In the genomic region with DNA sequence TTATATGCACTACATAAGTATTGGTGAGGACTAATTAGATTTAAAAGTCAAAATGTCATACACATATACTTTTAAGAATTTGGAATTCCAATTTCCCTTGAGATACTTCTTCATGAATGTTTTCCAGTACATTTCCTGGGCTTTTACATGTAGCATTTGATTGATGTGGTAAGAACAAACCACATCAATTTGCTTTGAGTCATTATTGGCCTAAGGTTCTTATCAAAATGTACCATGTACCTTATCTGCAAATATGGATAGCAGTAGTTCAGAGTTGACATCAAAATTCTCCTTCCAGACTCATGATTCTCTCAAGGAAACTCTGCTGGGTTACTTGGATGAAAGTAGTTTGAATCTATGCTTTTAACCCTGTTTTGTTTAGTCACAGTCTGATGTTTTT, we compare ENCODE assay signal across 17 cellular contexts. TPM values are rescaled to one million over a fixed set of nuclear protein-coding genes. Genes with fewer than 3 reads are reported as not detected.
DNase-seq lines count a peak whose midpoint lies in the region; ATAC-seq and TF ChIP-seq lines count a peak whose summit lies in the region.
"Had no signal": no experiment of that assay in that cellular context is flagged by ENCODE, and none has a peak within 500 bp of the region (broad histone marks: within the 10 kb centered on the region; RNA-seq: fewer than 3 reads in every experiment).

No MANE protein-coding gene starts in this region.

- intact Hi-C loops in activated naive CD4-positive, alpha-beta T cell treated with anti-CD3 and anti-CD28 coated beads for 36 hours (cut with micrococcal nuclease), result loop anchor here (5.0 kb wide), 8 partner anchors 208 to 1017 kb away; a partner anchor contains a TSS

- peak overlapping the region; percentile 48 for H3K4me2 ChIP-seq in smooth muscle cell

- no peaks in the 10 kb centered on the region for H3K9me3 Mint-ChIP-seq in IgD-negative memory B cell
- H3K9me3 Mint-ChIP-seq in T-helper 2 cell treated with Interferon-gamma antibody and Interleukin-4, amounts not matched to agents 5 μg/mL and 100 μg/mL, for 36 hours, result no peaks in the 10 kb centered on the region
- H3K9me3 Mint-ChIP-seq in activated naive CD4-positive, alpha-beta T cell treated with anti-CD3 and anti-CD28 coated beads for 36 hours, result no peaks in the 10 kb centered on the region
- H3K9me3 Mint-ChIP-seq: dendritic cell treated with granulocyte-macrophage colony-stimulating factor and Interleukin-4, amounts not matched to agents 40 ng/mL and 50 ng/mL, for 4 days; neural crest cell had no signal

- no peak for TF ChIP-seq CTCF in smooth muscle cell (IDR thresholded peaks at IDR 0.05; ENCODE audit: borderline replicate concordance, insufficient read depth, poor library complexity, severe bottlenecking)

- H3K4me1 ChIP-seq in smooth muscle cell (ENCODE audit: low read depth), result peaks cover 6% of the 10 kb centered on the region

- H3K36me3 Mint-ChIP-seq in IgD-negative memory B cell, result peaks cover 1% of the 10 kb centered on the region
- H3K36me3 Mint-ChIP-seq in T-helper 2 cell treated with Interferon-gamma antibody and Interleukin-4, amounts not matched to agents 5 μg/mL and 100 μg/mL, for 36 hours (ENCODE audit: low read depth), result peaks cover 15% of the 10 kb centered on the region
- H3K36me3 Mint-ChIP-seq in activated naive CD4-positive, alpha-beta T cell treated with anti-CD3 and anti-CD28 coated beads for 36 hours (ENCODE audit: low read depth), result no peaks in the 10 kb centered on the region

- H2AFZ ChIP-seq in smooth muscle cell (ENCODE audit: low read depth), result no peak overlapping the region

- no peak for ATAC-seq in GM21390 (IDR thresholded peaks at IDR 0.05; ENCODE audit: unreplicated experiment)
- ATAC-seq: lower lobe of right lung, right cardiac atrium had no signal

- H3K9me3 ChIP-seq in smooth muscle cell (replicated peaks; ENCODE audit: low read depth), result no peaks in the 10 kb centered on the region
- H3K9me3 ChIP-seq: lower lobe of right lung had no signal

- no peaks in the 10 kb centered on the region for H3K36me3 ChIP-seq in smooth muscle cell (ENCODE audit: low read depth)
- H3K36me3 ChIP-seq: lower lobe of right lung had no signal

- H3K27ac Mint-ChIP-seq in IgD-negative memory B cell, result peak overlapping the region in 2 of 3 donors; percentile 3 to 10
- no peak overlapping the region for H3K27ac Mint-ChIP-seq in T-helper 2 cell treated with Interferon-gamma antibody and Interleukin-4, amounts not matched to agents 5 μg/mL and 100 μg/mL, for 36 hours
- no peak overlapping the region for H3K27ac Mint-ChIP-seq in activated naive CD4-positive, alpha-beta T cell treated with anti-CD3 and anti-CD28 coated beads for 36 hours
- H3K27ac Mint-ChIP-seq: dendritic cell treated with granulocyte-macrophage colony-stimulating factor and Interleukin-4, amounts not matched to agents 40 ng/mL and 50 ng/mL, for 4 days had no signal

- H3F3A ChIP-seq in smooth muscle cell (ENCODE audit: low read depth), result peaks cover 9% of the 10 kb centered on the region

- no peak overlapping the region for H3K9ac ChIP-seq in smooth muscle cell (ENCODE audit: low read depth)

- H3K79me2 ChIP-seq in smooth muscle cell (ENCODE audit: low read depth), result peaks cover 60% of the 10 kb centered on the region

- no peak overlapping the region for H3K4me3 ChIP-seq in smooth muscle cell

- H3K4me3 Mint-ChIP-seq in IgD-negative memory B cell, result peak overlapping the region in 2 of 4 donors; percentile 30 to 99
- peak overlapping the region; percentile 15 for H3K4me3 Mint-ChIP-seq in T-helper 2 cell treated with Interferon-gamma antibody and Interleukin-4, amounts not matched to agents 5 μg/mL and 100 μg/mL, for 36 hours
- H3K4me3 Mint-ChIP-seq in activated naive CD4-positive, alpha-beta T cell treated with anti-CD3 and anti-CD28 coated beads for 36 hours, result no peak overlapping the region
- H3K4me3 Mint-ChIP-seq: dendritic cell treated with granulocyte-macrophage colony-stimulating factor and Interleukin-4, amounts not matched to agents 40 ng/mL and 50 ng/mL, for 4 days had no signal

- H3K27ac ChIP-seq in smooth muscle cell (ENCODE audit: low read depth), result no peak overlapping the region
- H3K27ac ChIP-seq: epithelial cell of prostate, lower lobe of right lung had no signal

- H4K20me1 ChIP-seq in smooth muscle cell (ENCODE audit: low read depth), result peaks cover 59% of the 10 kb centered on the region

- peaks cover 1% of the 10 kb centered on the region for H3K27me3 Mint-ChIP-seq in IgD-negative memory B cell
- H3K27me3 Mint-ChIP-seq in T-helper 2 cell treated with Interferon-gamma antibody and Interleukin-4, amounts not matched to agents 5 μg/mL and 100 μg/mL, for 36 hours (ENCODE audit: low read depth), result peaks cover 18% of the 10 kb centered on the region
- H3K27me3 Mint-ChIP-seq in activated naive CD4-positive, alpha-beta T cell treated with anti-CD3 and anti-CD28 coated beads for 36 hours (ENCODE audit: low read depth), result no peaks in the 10 kb centered on the region
- H3K27me3 Mint-ChIP-seq: dendritic cell treated with granulocyte-macrophage colony-stimulating factor and Interleukin-4, amounts not matched to agents 40 ng/mL and 50 ng/mL, for 4 days had no signal

- CTCF ChIA-PET in activated naive CD4-positive, alpha-beta T cell treated with anti-CD3 and anti-CD28 coated beads for 36 hours (lab: Charles Lee), result no interaction called here

- H3K4me1 Mint-ChIP-seq in IgD-negative memory B cell, result peaks cover 35 to 54% (median 46%) of the 10 kb centered on the region in 3 donors
- peaks cover 57% of the 10 kb centered on the region for H3K4me1 Mint-ChIP-seq in T-helper 2 cell treated with Interferon-gamma antibody and Interleukin-4, amounts not matched to agents 5 μg/mL and 100 μg/mL, for 36 hours (ENCODE audit: low read depth)
- H3K4me1 Mint-ChIP-seq in activated naive CD4-positive, alpha-beta T cell treated with anti-CD3 and anti-CD28 coated beads for 36 hours (ENCODE audit: low read depth), result peaks cover 22% of the 10 kb centered on the region

- no peak for TF ChIP-seq POLR2A in erythroblast (IDR thresholded peaks at IDR 0.05; ENCODE audit: low read length)

- H3K27me3 ChIP-seq in smooth muscle cell (ENCODE audit: low read depth), result no peaks in the 10 kb centered on the region

- no peak for DNase-seq in T-helper 2 cell treated with Interferon-gamma antibody and Interleukin-4, amounts not matched to agents 5 μg/mL and 100 μg/mL, for 36 hours (ENCODE audit: low spot score)
- DNase-seq in erythroblast (lab: John Stamatoyannopoulos, UW), result peak; percentile 20 to 50
- no peak for DNase-seq in smooth muscle cell (lab: John Stamatoyannopoulos, UW; ENCODE audit: unreplicated experiment)
- no peak for DNase-seq in activated naive CD4-positive, alpha-beta T cell treated with anti-CD3 and anti-CD28 coated beads for 36 hours
- DNase-seq in cortex of kidney (lab: John Stamatoyannopoulos, UW), result no peak
- DNase-seq: activated CD4-positive, alpha-beta T cell treated with anti-CD3 and anti-CD28 coated beads, Interleukin-2, amount 50 U/mL, for 48 hours; aorta; DMS 273 treated with DMSO at 0.1 percent for 48 hours; lower lobe of right lung; NCI-H1930; NCI-H526; right cardiac atrium had no signal

RNA-seq across cellular contexts. Expression of a gene that starts 2.5 kb away (rescaled TPM):
- polyA plus RNA-seq in IgD-negative memory B cell, result 71.7 TPM
- 182 and 189 TPM in 2 replicates for total RNA-seq in smooth muscle cell
- 76.2 and 124 TPM in 2 replicates for polyA plus RNA-seq in smooth muscle cell
- total RNA-seq in activated naive CD4-positive, alpha-beta T cell treated with anti-CD3 and anti-CD28 coated beads for 36 hours, result 100 to 1,000 TPM; 118 to 122 TPM

Comparison
In these comparisons a context has a peak if more than half of its experiments do, and no peak if none do; other contexts are left out.
1. H3K27ac Mint-ChIP-seq: peak in IgD-negative memory B cell (2 of 3); none in T-helper 2 cell treated with Interferon-gamma antibody and Interleukin-4, amounts not matched to agents 5 μg/mL and 100 μg/mL, for 36 hours (single experiment) and activated naive CD4-positive, alpha-beta T cell treated with anti-CD3 and anti-CD28 coated beads for 36 hours (single experiment).
2. DNase-seq: peak in erythroblast (2 of 2); none in T-helper 2 cell treated with Interferon-gamma antibody and Interleukin-4, amounts not matched to agents 5 μg/mL and 100 μg/mL, for 36 hours (single experiment), smooth muscle cell (single experiment), activated naive CD4-positive, alpha-beta T cell treated with anti-CD3 and anti-CD28 coated beads for 36 hours (single experiment) and cortex of kidney (single experiment).